ENCODE assay signal across 21 cellular contexts in genomic region chr9:1453636-1454035, GRCh38.
"Had no signal": no experiment of that assay in that cellular context is flagged by ENCODE, and none has a peak within 500 bp of the region (broad histone marks: within the 10 kb centered on the region; RNA-seq: fewer than 3 reads in every experiment).

No MANE protein-coding gene starts in this region.

- H3K4me1 ChIP-seq: colonic mucosa, esophagus muscularis mucosa had no signal

- H3K4me3 ChIP-seq: body of pancreas, colonic mucosa, esophagus muscularis mucosa, tibial nerve had no signal

- H3K36me3 ChIP-seq: colonic mucosa, esophagus muscularis mucosa, tibial nerve had no signal

- H3K27ac ChIP-seq: colonic mucosa, esophagus muscularis mucosa, tibial nerve had no signal

- FAIRE-seq: urothelium cell line had no signal

- ATAC-seq: activated CD8-positive, alpha-beta T cell treated with anti-CD3 and anti-CD28 coated beads, Interleukin-2, amount 10 ng/mL, durations not matched to agents 7 days and 5 days; body of pancreas; left ventricle myocardium superior had no signal

- H3K27me3 ChIP-seq: body of pancreas, colonic mucosa, esophagus muscularis mucosa, tibial nerve had no signal

- DNase-seq: activated CD4-positive, alpha-beta T cell treated with anti-CD3 and anti-CD28 coated beads for 48 hours; activated CD4-positive, CD25-positive, alpha-beta regulatory T cell; activated CD8-positive, alpha-beta T cell treated with anti-CD3 and anti-CD28 coated beads, Interleukin-2, amount 10 ng/mL, durations not matched to agents 7 days and 5 days; activated naive CD4-positive, alpha-beta T cell treated with Interleukin-2 at 50 U/mL for 16 hours; activated naive CD8-positive, alpha-beta T cell treated with anti-CD3 and anti-CD28 coated beads, Interleukin-2, amount 10 ng/mL, durations not matched to agents 7 days and 5 days; activated T-cell treated with anti-CD3 and anti-CD28 coated beads, Interleukin-2, amount 50 U/mL, for 24 hours; body of pancreas; central memory CD4-positive, alpha-beta T cell; colonic mucosa; immature natural killer cell; kidney glomerular epithelial cell; left ventricle myocardium superior; stimulated activated CD4-positive, alpha-beta T cell treated with anti-CD3 and anti-CD28 coated beads, Interleukin-12 subunit alpha, Interleukin-12 subunit beta, amount 100 ng/mL, for 4 hours; stimulated activated CD4-positive, alpha-beta T cell treated with anti-CD3 and anti-CD28 coated beads, Interleukin-1b, Interleukin-23, amount 100 ng/mL, for 48 hours; stimulated activated CD8-positive, alpha-beta memory T cell treated with anti-CD3 and anti-CD28 coated beads, Interleukin-4, amount 100 ng/mL, for 48 hours; stimulated activated naive CD4-positive, alpha-beta T cell; T-helper 1 cell; T-helper 9 cell had no signal

- H3K9me3 ChIP-seq: body of pancreas, colonic mucosa, esophagus muscularis mucosa had no signal
